Comparison of ENCODE assay signal across 16 cellular contexts in the genomic region with DNA sequence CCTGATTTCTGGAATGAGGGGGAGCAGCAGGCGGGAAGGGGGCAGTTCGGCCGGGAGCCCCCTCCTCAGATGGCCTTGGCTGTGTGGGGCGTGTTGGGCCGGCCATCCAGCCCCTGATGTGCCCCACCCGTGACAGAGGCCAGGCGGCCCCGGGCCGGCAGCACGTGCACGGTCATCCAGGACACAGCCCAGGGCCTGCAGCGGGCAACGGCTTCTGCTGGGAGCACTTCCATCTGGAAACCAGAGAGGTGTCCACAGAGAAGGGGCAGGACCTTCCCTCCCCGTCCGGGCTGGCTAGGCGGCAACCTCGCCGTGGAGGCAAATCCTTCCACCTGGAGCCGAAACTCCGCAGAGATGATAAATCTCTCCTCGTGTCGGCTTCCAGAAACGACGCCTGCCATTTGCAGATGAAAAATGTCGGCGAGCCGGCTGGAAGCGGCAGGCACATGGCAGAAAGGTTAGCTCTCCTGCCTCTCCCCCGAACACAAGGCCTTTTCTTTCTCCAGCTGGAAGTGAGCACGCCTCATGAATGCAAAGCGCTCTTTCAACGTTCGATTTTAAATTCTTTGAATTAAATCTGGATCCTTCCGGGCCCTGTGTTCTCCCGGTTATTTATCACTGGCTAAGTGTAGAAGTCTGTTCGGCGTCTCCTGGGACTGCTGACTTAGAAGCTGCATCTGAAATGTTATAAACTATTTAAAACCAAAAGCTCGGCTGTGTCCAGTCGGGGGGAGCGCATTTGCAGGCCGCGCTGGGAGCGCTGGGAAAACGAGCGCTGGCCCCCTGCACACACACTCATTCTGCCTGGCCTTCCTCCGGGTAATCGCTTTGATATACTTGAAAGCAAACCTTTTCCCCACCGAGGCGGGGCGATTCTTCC. TPM values are rescaled to one million over a fixed set of nuclear protein-coding genes. Genes with fewer than 3 reads are reported as not detected.
DNase-seq lines count a peak whose midpoint lies in the region; ATAC-seq, FAIRE-seq and TF ChIP-seq lines count a peak whose summit lies in the region.
"Had no signal": no experiment of that assay in that cellular context is flagged by ENCODE, and none has a peak within 500 bp of the region (broad histone marks: within the 10 kb centered on the region; RNA-seq: fewer than 3 reads in every experiment).

No MANE protein-coding gene starts in this region.

- peaks cover 35% of the 10 kb centered on the region for H3K9me3 Mint-ChIP-seq in nephron

- H3K36me3 ChIP-seq in heart left ventricle (no peaks in the 10 kb centered on the region), tibial artery (no peaks in the 10 kb centered on the region), gastrocnemius medialis (no peaks in the 10 kb centered on the region)

- H3K36me3 Mint-ChIP-seq in nephron (ENCODE audit: low read depth): peaks cover 6% of the 10 kb centered on the region

- H3K4me1 Mint-ChIP-seq in nephron: peaks cover 9% of the 10 kb centered on the region

- TF ChIP-seq CTCF in heart left ventricle (IDR thresholded peaks at IDR 0.05) (no peak), nephron (IDR thresholded peaks at IDR 0.05; ENCODE audit: unreplicated experiment in 3 of 3) (no peak), tibial artery (IDR thresholded peaks at IDR 0.05) (no peak), gastrocnemius medialis (IDR thresholded peaks at IDR 0.05 in 4 of 5, conservative IDR thresholded peaks at IDR 0.05 in 1 of 5) (no peak)

- no peak overlapping the region for H3K4me3 ChIP-seq in heart left ventricle
- peak overlapping the region; percentile 3 to 38 for H3K4me3 ChIP-seq in tibial artery
- no peak overlapping the region for H3K4me3 ChIP-seq in gastrocnemius medialis

- H3K4me3 Mint-ChIP-seq in nephron: peak overlapping the region; percentile 9 to 15 (median 11)

- FAIRE-seq in frontal cortex (lab: Jason Lieb, UNC): no peak

- intact Hi-C loops in Right ventricle myocardium superior (cut with DNase I): loop anchor here (5.0 to 10.0 kb wide), 2 partner anchors 263 to 410 kb away; no protein-coding TSS in a partner anchor
- intact Hi-C loops in heart left ventricle (cut with DNase I): loop anchor here (1.0 to 10.0 kb wide), 10 partner anchors 53 to 413 kb away; no protein-coding TSS in a partner anchor
- intact Hi-C loops in tibial artery (cut with DNase I; ENCODE audit: low total_unique reads): loop anchor here (5.0 kb wide), 2 partner anchors 400 to 415 kb away; no protein-coding TSS in a partner anchor
- intact Hi-C loops in gastrocnemius medialis (cut with DNase I; ENCODE audit: low total_unique reads): loop anchor here (1.0 kb wide), 2 partner anchors 272 to 412 kb away; no protein-coding TSS in a partner anchor

- H3K27me3 ChIP-seq in heart left ventricle: peaks cover 0 to 38% (median 6%) of the 10 kb centered on the region in 9 donors
- H3K27me3 ChIP-seq in tibial artery: peaks cover 0 to 7% of the 10 kb centered on the region in 2 donors
- H3K27me3 ChIP-seq in gastrocnemius medialis: peaks cover 35 to 38% (median 36%) of the 10 kb centered on the region in 3 donors

- peaks cover 61% of the 10 kb centered on the region for H3K27me3 Mint-ChIP-seq in nephron (ENCODE audit: low read depth)

- H3K27ac ChIP-seq in heart left ventricle (no peak overlapping the region), tibial artery (peak overlapping the region; percentile 29 to 45), gastrocnemius medialis (no peak overlapping the region)
- H3K27ac ChIP-seq: parathyroid adenoma had no signal

- TF ChIP-seq POLR2A in heart left ventricle (IDR thresholded peaks at IDR 0.05) (no peak), gastrocnemius medialis (IDR thresholded peaks at IDR 0.05) (no peak)

- no peak for ATAC-seq in Right ventricle myocardium superior (ENCODE audit: poor library complexity)
- no peak for ATAC-seq in heart left ventricle
- ATAC-seq in gastrocnemius medialis: no peak

- peaks cover 0 to 7% (median 0%) of the 10 kb centered on the region in 12 donors for H3K4me1 ChIP-seq in heart left ventricle
- peaks cover 0 to 15% (median 12%) of the 10 kb centered on the region in 4 donors for H3K4me1 ChIP-seq in tibial artery
- H3K4me1 ChIP-seq in gastrocnemius medialis: no peaks in the 10 kb centered on the region
- H3K4me1 ChIP-seq: parathyroid adenoma had no signal

- in situ Hi-C loops in gastrocnemius medialis (cut with MboI; ENCODE audit: low sequenced_read_pairs in 4 of 4): loop anchor here in 3 of 4 donors (25.0 kb wide), 3 partner anchors 275 to 400 kb away; no protein-coding TSS in a partner anchor

- DNase-seq in Right ventricle myocardium superior (peak; percentile 32), heart left ventricle (no peak), frontal cortex (ENCODE audit: low spot score in 2 of 2) (peak; percentile 61 to 75), tibial artery (peak; percentile 11 to 66), NCI-H524 treated with DMSO at 0.1 percent for 48 hours (lab: John Stamatoyannopoulos, UW) (no peak), gastrocnemius medialis (no peak)
- no peak for DNase-seq in stimulated activated naive CD4-positive, alpha-beta T cell (lab: John Stamatoyannopoulos, UW)
- DNase-seq: COR-L47, GDM1, NCI-H1436 treated with DMSO at 0.1 percent for 48 hours, NCI-H2227 treated with DMSO at 0.1 percent for 48 hours had no signal

- H3K27ac Mint-ChIP-seq in nephron: peak overlapping the region in 1 of 3 experiments; percentile 80

- peaks cover 0 to 23% (median 2%) of the 10 kb centered on the region in 12 donors for H3K9me3 ChIP-seq in heart left ventricle
- H3K9me3 ChIP-seq in tibial artery: peaks cover 0 to 12% (median 7%) of the 10 kb centered on the region in 3 donors
- peaks cover 0 to 6% (median 0%) of the 10 kb centered on the region in 3 donors for H3K9me3 ChIP-seq in gastrocnemius medialis

- WGBS in heart left ventricle, 4 donors: 56 to 64% (median 62%) methylated on average over 37 to 50 of the region's 50 CpGs

RNA-seq across cellular contexts. Expression of gene ACTRT2, which starts 9.4 kb away (rescaled TPM):
- total RNA-seq in Right ventricle myocardium superior (not detected), heart left ventricle (not detected), frontal cortex (not detected), gastrocnemius medialis (not detected)
- polyA plus RNA-seq in heart left ventricle: not detected
- total RNA-seq: A673, SK-MEL-5, subcutaneous adipose tissue had no signal

RNA-seq across cellular contexts. Expression of gene PRDM16, which starts 57.1 kb away (rescaled TPM):
- 14.2 TPM for total RNA-seq in Right ventricle myocardium superior
- total RNA-seq in heart left ventricle: 10 to 100 TPM in 7 of 9 donors, 1 to 10 TPM in 2; 6.0 to 22.7 (median 14.4) TPM
- polyA plus RNA-seq in heart left ventricle: 10 to 100 TPM; 11.3 to 13.1 TPM
- total RNA-seq in frontal cortex: 1.6 TPM
- under 1 TPM; 0.03 to 0.19 (median 0.17) TPM for total RNA-seq in gastrocnemius medialis

Comparison
In these comparisons a context has a peak if more than half of its experiments do, and no peak if none do; other contexts are left out.
1. DNase-seq: peak in Right ventricle myocardium superior (single experiment), frontal cortex (2 of 2) and tibial artery (2 of 2); none in heart left ventricle (0 of 5), NCI-H524 treated with DMSO at 0.1 percent for 48 hours (single experiment), gastrocnemius medialis (0 of 2) and stimulated activated naive CD4-positive, alpha-beta T cell (0 of 6).
2. H3K27ac ChIP-seq: peak in tibial artery (2 of 2); none in heart left ventricle (0 of 12) and gastrocnemius medialis (0 of 4).
3. H3K4me3 ChIP-seq: peak in tibial artery (2 of 2); none in heart left ventricle (0 of 12) and gastrocnemius medialis (0 of 4).